In genomic region chr1:8397511-8397910, GRCh38 we compare ENCODE assay signal across 8 cellular contexts.
DNase-seq lines count a peak whose midpoint lies in the region; ATAC-seq, FAIRE-seq and TF ChIP-seq lines count a peak whose summit lies in the region.

No MANE protein-coding gene starts in this region.

- H3K27me3 ChIP-seq in endothelial cell of umbilical vein (ENCODE audit: control insufficient read depth in 2 of 2, insufficient read depth in 2 of 2, low read length in 2 of 2) = no peaks in the 10 kb centered on the region
- no peaks in the 10 kb centered on the region for H3K27me3 ChIP-seq in skeletal muscle satellite cell (ENCODE audit: control insufficient read depth, insufficient read depth, low read length)

- dilution Hi-C loops in endothelial cell of umbilical vein (cut with MboI; ENCODE audit: extremely low pct_ligation_motif_present, low sequenced_read_pairs) = no loop called here

- no peaks in the 10 kb centered on the region for H3K9me2 ChIP-seq in OCI-LY7 (ENCODE audit: insufficient read depth, low read length)

- no peaks in the 10 kb centered on the region for H3K9me3 ChIP-seq in OCI-LY7 (ENCODE audit: low read length)
- no peaks in the 10 kb centered on the region for H3K9me3 ChIP-seq in endothelial cell of umbilical vein (replicated peaks; ENCODE audit: control insufficient read depth, insufficient read depth, low read length)
- no peaks in the 10 kb centered on the region for H3K9me3 ChIP-seq in skeletal muscle satellite cell (replicated peaks; ENCODE audit: low read length)

- H3K4me3 ChIP-seq in OCI-LY7 (ENCODE audit: low read depth, low read length, poor library complexity, severe bottlenecking) = peak overlapping the region; percentile 18
- no peak overlapping the region for H3K4me3 ChIP-seq in endothelial cell of umbilical vein (replicated peaks in 1 of 3; ENCODE audit: insufficient read depth in 1 of 3, low read depth in 1 of 3, low read length in 3 of 3)
- H3K4me3 ChIP-seq in skeletal muscle satellite cell (ENCODE audit: low read length) = peak overlapping the region; percentile 14

- FAIRE-seq in endothelial cell of umbilical vein (lab: Jason Lieb, UNC) = no peak

- H2AFZ ChIP-seq in OCI-LY7 (ENCODE audit: low read length) (no peak overlapping the region), endothelial cell of umbilical vein (ENCODE audit: low read depth, low read length) (no peak overlapping the region)

- TF ChIP-seq CTCF in OCI-LY7 (conservative IDR thresholded peaks at IDR 0.05; ENCODE audit: low read length) (no peak), endothelial cell of umbilical vein (IDR thresholded peaks at IDR 0.05; ENCODE audit: extremely low read depth in 1 of 2, insufficient read depth in 1 of 2, low read depth in 1 of 2, low read length in 2 of 2) (no peak)

- CTCF ChIA-PET in OCI-LY7 (lab: Charles Lee; ENCODE audit: unreplicated experiment) = interaction anchor here (0.5 kb wide), 1 partner anchor 47 kb away, joined by 3 read pairs; no protein-coding TSS in a partner anchor
- CTCF ChIA-PET in endothelial cell of umbilical vein (lab: Charles Lee) = interaction anchor here (0.7 to 3.1 kb wide), 10 partner anchors 11 to 451 kb away, joined by 3 to 34 read pairs (median 4); no protein-coding TSS in a partner anchor

- ATAC-seq in GM21381 (IDR thresholded peaks at IDR 0.05; ENCODE audit: unreplicated experiment) = peak; percentile 59

- DNase-seq in CD1c-positive myeloid dendritic cell (ENCODE audit: extremely low spot score) (peak; percentile 60), OCI-LY7 (ENCODE audit: low spot score) (peak; percentile 53), endothelial cell of umbilical vein (ENCODE audit: low read depth, low spot score) (peak; percentile 70), GOT3 (lab: John Stamatoyannopoulos, UW) (no peak), SW480 (ENCODE audit: low spot score) (no peak), SHP77 treated with DMSO at 0.1 percent for 48 hours (lab: John Stamatoyannopoulos, UW) (no peak)

- H4K20me1 ChIP-seq in OCI-LY7 (ENCODE audit: insufficient read depth, low read length) (peaks cover 55% of the 10 kb centered on the region), endothelial cell of umbilical vein (replicated peaks; ENCODE audit: control insufficient read depth, extremely low read depth, insufficient read depth, low read length) (no peaks in the 10 kb centered on the region)

- H3K9ac ChIP-seq in endothelial cell of umbilical vein (replicated peaks; ENCODE audit: extremely low read depth, insufficient read depth, low read length) (peak overlapping the region; percentile 23), skeletal muscle satellite cell (ENCODE audit: low read depth, low read length) (peak overlapping the region; percentile 85)

- H3K27ac ChIP-seq in OCI-LY7 (ENCODE audit: low read depth, low read length, poor library complexity, severe bottlenecking) = peak overlapping the region; percentile 70
- H3K27ac ChIP-seq in endothelial cell of umbilical vein (ENCODE audit: insufficient read depth, low read depth, low read length) = peak overlapping the region; percentile 62

- POLR2A ChIA-PET in OCI-LY7 (lab: Charles Lee) = interaction anchor here (0.8 to 1.2 kb wide), 4 partner anchors 14 to 37 kb away, joined by 3 to 4 read pairs (median 3); no protein-coding TSS in a partner anchor
- POLR2A ChIA-PET in endothelial cell of umbilical vein (lab: Charles Lee) = interaction anchor here (1.4 kb wide), 1 partner anchor 15 kb away, joined by 3 read pairs; no protein-coding TSS in a partner anchor

- H3K4me2 ChIP-seq in OCI-LY7 (ENCODE audit: low read length) = peak overlapping the region; percentile 74
- H3K4me2 ChIP-seq in endothelial cell of umbilical vein (ENCODE audit: insufficient read depth, low read length) = peak overlapping the region; percentile 54
- H3K4me2 ChIP-seq in skeletal muscle satellite cell (ENCODE audit: low read length) = peak overlapping the region; percentile 70

- BruUV-seq in OCI-LY7 (replicated peaks; lab: Mats Ljungman, UMichigan) (no TSS peak), endothelial cell of umbilical vein (replicated peaks; lab: Mats Ljungman, UMichigan) (no TSS peak)

- H3K79me2 ChIP-seq in OCI-LY7 (ENCODE audit: insufficient read depth, low read depth, low read length) (peaks cover 100% of the 10 kb centered on the region), endothelial cell of umbilical vein (ENCODE audit: control insufficient read depth, insufficient read depth, low read length) (peaks cover 27% of the 10 kb centered on the region)

- H3K4me1 ChIP-seq in OCI-LY7 (ENCODE audit: insufficient read depth, low read length, poor library complexity, severe bottlenecking) = peaks cover 71% of the 10 kb centered on the region
- H3K4me1 ChIP-seq in endothelial cell of umbilical vein (ENCODE audit: control insufficient read depth, extremely low read depth, insufficient read depth, low read length) = peaks cover 49% of the 10 kb centered on the region
- peaks cover 55% of the 10 kb centered on the region for H3K4me1 ChIP-seq in skeletal muscle satellite cell (ENCODE audit: control insufficient read depth, insufficient read depth, low read length)

- intact Hi-C loops in OCI-LY7 (cut with micrococcal nuclease; ENCODE audit: unreplicated experiment) = no loop called here
- intact Hi-C loops in endothelial cell of umbilical vein (cut with micrococcal nuclease) = loop anchor here (1.0 to 5.0 kb wide), 5 partner anchors 15 to 175 kb away; no protein-coding TSS in a partner anchor

- TF ChIP-seq POLR2A in endothelial cell of umbilical vein (IDR thresholded peaks at IDR 0.05; ENCODE audit: low read depth, low read length) = no peak

- no peaks in the 10 kb centered on the region for H3K9me1 ChIP-seq in endothelial cell of umbilical vein (replicated peaks; ENCODE audit: control insufficient read depth, extremely low read depth, insufficient read depth, low read length)

- H3K36me3 ChIP-seq in OCI-LY7 (ENCODE audit: insufficient read depth, low read length) (peaks cover 98% of the 10 kb centered on the region), endothelial cell of umbilical vein (ENCODE audit: control insufficient read depth in 2 of 2, extremely low read depth in 1 of 2, insufficient read depth in 2 of 2, low read length in 2 of 2) (peaks cover 2 to 3% of the 10 kb centered on the region in 2 experiments), skeletal muscle satellite cell (ENCODE audit: insufficient read depth, low read length) (peaks cover 29% of the 10 kb centered on the region)

TF ChIP-seq in endothelial cell of umbilical vein, 7 proteins besides CTCF, POLR2A, EP300 and RAD21:
- TF ChIP-seq GATA2 (IDR thresholded peaks at IDR 0.05; ENCODE audit: insufficient read depth, insufficient read length, low read depth, low read length) (no peak), EZH2 (IDR thresholded peaks at IDR 0.05; ENCODE audit: borderline replicate concordance, low read depth, low read length, severe bottlenecking) (no peak), FOS (IDR thresholded peaks at IDR 0.05; ENCODE audit: borderline replicate concordance, insufficient read depth, low read length) (no peak), MYC (IDR thresholded peaks at IDR 0.05; ENCODE audit: low read depth, low read length) (no peak), JUN (IDR thresholded peaks at IDR 0.05; ENCODE audit: borderline replicate concordance, insufficient read depth, insufficient read length, low read depth) (no peak), MAX (IDR thresholded peaks at IDR 0.05; ENCODE audit: insufficient read depth, insufficient read length) (no peak), POLR2AphosphoS5 (IDR thresholded peaks at IDR 0.05; ENCODE audit: insufficient read depth, low read depth, low read length) (no peak)

Comparison
In these comparisons a context has a peak if more than half of its experiments do, and no peak if none do; other contexts are left out.
1. DNase-seq: peak in CD1c-positive myeloid dendritic cell (single experiment), OCI-LY7 (single experiment) and endothelial cell of umbilical vein (single experiment); none in GOT3 (single experiment), SW480 (single experiment) and SHP77 treated with DMSO at 0.1 percent for 48 hours (single experiment).
2. H3K4me3 ChIP-seq: peak in OCI-LY7 (single experiment) and skeletal muscle satellite cell (single experiment); none in endothelial cell of umbilical vein (0 of 3).
3. Peak in every context shown above with its lines, with median percentiles within 50 percentile points of each other: H3K4me2 ChIP-seq.